17 cellular contexts compared by ENCODE assay signal in genomic region chr11:27392278-27392677, GRCh38. TPM values are rescaled to one million over a fixed set of nuclear protein-coding genes. Genes with fewer than 3 reads are reported as not detected.
DNase-seq lines count a peak whose midpoint lies in the region; ATAC-seq, FAIRE-seq and TF ChIP-seq lines count a peak whose summit lies in the region.
"Had no signal": no experiment of that assay in that cellular context is flagged by ENCODE, and none has a peak within 500 bp of the region (broad histone marks: within the 10 kb centered on the region; RNA-seq: fewer than 3 reads in every experiment).

No MANE protein-coding gene starts in this region.

- TF ChIP-seq RAD21 in K562 (CRISPR knock-in tag; conservative IDR thresholded peaks at IDR 0.05 in 1 of 2, IDR thresholded peaks at IDR 0.05 in 1 of 2), result no peak
- no peak for TF ChIP-seq RAD21 in liver (IDR thresholded peaks at IDR 0.05)

- no peak for TF ChIP-seq POLR2A in K562 (conservative IDR thresholded peaks at IDR 0.05)
- no peak for TF ChIP-seq POLR2A in sigmoid colon (IDR thresholded peaks at IDR 0.05)

- POLR2A ChIA-PET in K562 (lab: Yijun Ruan, JAX), result interaction anchor here (1.6 kb wide), 1 partner anchor 28 kb away, joined by 4 read pairs; no protein-coding TSS in a partner anchor

- no peaks in the 10 kb centered on the region for H3K9me3 Mint-ChIP-seq in natural killer cell

- intact Hi-C loops in K562 (cut with micrococcal nuclease), result loop anchor here (2.0 kb wide), 2 partner anchors 29 to 81 kb away; partner anchors contain the start of gene LGR4
- intact Hi-C loops in natural killer cell (cut with micrococcal nuclease), result no loop called here
- intact Hi-C loops in sigmoid colon (cut with DNase I), result no loop called here

- no peak overlapping the region for H3K4me2 ChIP-seq in K562 (ENCODE audit: insufficient read depth, low read length)
- H3K4me2 ChIP-seq in smooth muscle cell, result peak overlapping the region; percentile 27

- ATAC-seq in K562 (no peak), natural killer cell (no peak)

- no peak overlapping the region for H3K4me3 Mint-ChIP-seq in natural killer cell
- H3K4me3 Mint-ChIP-seq: B cell had no signal

- no peaks in the 10 kb centered on the region for H3K36me3 Mint-ChIP-seq in natural killer cell

- BruUV-seq in K562 (replicated peaks; lab: Mats Ljungman, UMichigan), result no TSS peak

- in situ Hi-C loops in K562 (cut with MboI), result no loop called here

- no peaks in the 10 kb centered on the region for H4K20me1 ChIP-seq in K562 (replicated peaks; ENCODE audit: control insufficient read depth, insufficient read depth, low read length)
- H4K20me1 ChIP-seq in smooth muscle cell (ENCODE audit: low read depth), result peaks cover 6% of the 10 kb centered on the region

- H3K4me1 ChIP-seq in HUES64 (ENCODE audit: insufficient read depth, low read length), result peaks cover 93% of the 10 kb centered on the region
- peaks cover 5 to 51% of the 10 kb centered on the region in 2 experiments for H3K4me1 ChIP-seq in K562 (replicated peaks in 1 of 2; ENCODE audit: control insufficient read depth in 2 of 2, insufficient read depth in 2 of 2, low read length in 2 of 2)
- H3K4me1 ChIP-seq in liver (ENCODE audit: control insufficient read depth in 4 of 4, insufficient read depth in 4 of 4, low read length in 3 of 4), result peaks cover 6 to 48% (median 42%) of the 10 kb centered on the region in 4 donors
- peaks cover 99% of the 10 kb centered on the region for H3K4me1 ChIP-seq in smooth muscle cell (ENCODE audit: low read depth)
- H3K4me1 ChIP-seq in sigmoid colon, result peaks cover 0 to 56% (median 35%) of the 10 kb centered on the region in 4 donors

- CTCF ChIA-PET in K562 (lab: Yijun Ruan, JAX; ENCODE audit: low intra/inter-chr PET ratio), result no interaction called here

- no peak overlapping the region for H2AFZ ChIP-seq in K562 (ENCODE audit: low read depth, low read length)
- no peak overlapping the region for H2AFZ ChIP-seq in smooth muscle cell (ENCODE audit: low read depth)

- H3K4me3 ChIP-seq in HUES64 (ENCODE audit: low read length), result no peak overlapping the region
- H3K4me3 ChIP-seq in K562, result no peak overlapping the region
- no peak overlapping the region for H3K4me3 ChIP-seq in liver (ENCODE audit: low read depth in 1 of 3, low read length in 3 of 3)
- H3K4me3 ChIP-seq in smooth muscle cell, result no peak overlapping the region
- H3K4me3 ChIP-seq in sigmoid colon, result no peak overlapping the region
- H3K4me3 ChIP-seq: MG63 had no signal

- H3K27me3 ChIP-seq in HUES64 (ENCODE audit: insufficient read depth, low read length), result no peaks in the 10 kb centered on the region
- no peaks in the 10 kb centered on the region for H3K27me3 ChIP-seq in K562 (ENCODE audit: control insufficient read depth in 2 of 2, insufficient read depth in 2 of 2, low read length in 2 of 2)
- H3K27me3 ChIP-seq in liver (ENCODE audit: control insufficient read depth in 4 of 4, insufficient read depth in 4 of 4, low read length in 3 of 4), result no peaks in the 10 kb centered on the region
- H3K27me3 ChIP-seq in smooth muscle cell (ENCODE audit: low read depth), result no peaks in the 10 kb centered on the region
- H3K27me3 ChIP-seq in sigmoid colon, result no peaks in the 10 kb centered on the region
- H3K27me3 ChIP-seq: MG63 had no signal

- H3K4me1 Mint-ChIP-seq in natural killer cell, result no peaks in the 10 kb centered on the region
- H3K4me1 Mint-ChIP-seq: B cell had no signal

- no peak overlapping the region for H3K9ac ChIP-seq in HUES64 (ENCODE audit: low read depth, low read length)
- no peak overlapping the region for H3K9ac ChIP-seq in K562 (ENCODE audit: insufficient read depth in 1 of 2, low read depth in 2 of 2, low read length in 2 of 2)
- H3K9ac ChIP-seq in liver (ENCODE audit: low read depth in 1 of 2, low read length in 2 of 2), result peak overlapping the region in 1 of 2 donors; percentile 69
- no peak overlapping the region for H3K9ac ChIP-seq in smooth muscle cell (ENCODE audit: low read depth)

- H3F3A ChIP-seq in smooth muscle cell (ENCODE audit: low read depth), result peaks cover 35% of the 10 kb centered on the region

- H3K27ac Mint-ChIP-seq in natural killer cell, result no peak overlapping the region
- H3K27ac Mint-ChIP-seq: B cell had no signal

- no peak for DNase-seq in K562 (ENCODE audit: extremely low read depth in 1 of 4, low spot score in 3 of 4)
- no peak for DNase-seq in smooth muscle cell (lab: John Stamatoyannopoulos, UW; ENCODE audit: unreplicated experiment)
- DNase-seq in NCI-H2029 treated with DMSO at 0.1 percent for 48 hours (lab: John Stamatoyannopoulos, UW), result no peak
- DNase-seq in natural killer cell, result no peak
- DNase-seq in sigmoid colon, result no peak
- DNase-seq: activated CD8-positive, alpha-beta memory T cell treated with anti-CD3 and anti-CD28 coated beads, Interleukin-2, amount 50 U/mL, for 4 hours; activated naive CD4-positive, alpha-beta T cell treated with Interleukin-2 at 50 U/mL for 16 hours; MG63; midbrain; NCI-H187; NCI-H510A; occipital lobe; stimulated activated CD4-positive, alpha-beta T cell treated with anti-CD3 and anti-CD28 coated beads, Interleukin-2, amount 100 ng/mL, for 48 hours; T-helper 9 cell had no signal

- TF ChIP-seq EP300 in K562 (IDR thresholded peaks at IDR 0.05; ENCODE audit: low read length), result no peak
- TF ChIP-seq EP300 in sigmoid colon (IDR thresholded peaks at IDR 0.05), result no peak

- peaks cover 17% of the 10 kb centered on the region; the same call in 1 of the 2 replicates for H3K36me3 ChIP-seq in HUES64 (ENCODE audit: insufficient read depth, low read length)
- H3K36me3 ChIP-seq in K562 (ENCODE audit: control insufficient read depth, insufficient read depth, low read length), result no peaks in the 10 kb centered on the region
- H3K36me3 ChIP-seq in liver (ENCODE audit: control insufficient read depth in 4 of 4, insufficient read depth in 3 of 4, low read depth in 1 of 4, low read length in 3 of 4), result no peaks in the 10 kb centered on the region
- H3K36me3 ChIP-seq in smooth muscle cell (ENCODE audit: low read depth), result no peaks in the 10 kb centered on the region
- no peaks in the 10 kb centered on the region for H3K36me3 ChIP-seq in sigmoid colon
- H3K36me3 ChIP-seq: MG63 had no signal

- H3K27ac ChIP-seq in HUES64 (ENCODE audit: low read depth, low read length) (peak overlapping the region; percentile 61; the same call in 1 of the 2 replicates), K562 (ENCODE audit: extremely low read depth, low read depth, low read length) (peak overlapping the region; percentile 8; the same call in 1 of the 3 replicates), liver (ENCODE audit: low read depth in 1 of 2, low read length in 2 of 2) (peak overlapping the region; percentile 72 to 86), smooth muscle cell (ENCODE audit: low read depth) (peak overlapping the region; percentile 88), sigmoid colon (peak overlapping the region in 1 of 4 donors; percentile 43)

- H3K27me3 Mint-ChIP-seq in natural killer cell (ENCODE audit: low read depth in 2 of 2), result peaks cover 5 to 24% of the 10 kb centered on the region in 2 donors
- H3K27me3 Mint-ChIP-seq: B cell had no signal

- no peak for TF ChIP-seq CTCF in K562 (IDR thresholded peaks at IDR 0.05 in 2 of 3, conservative IDR thresholded peaks at IDR 0.05 in 1 of 3; ENCODE audit: insufficient read depth in 2 of 3, low read depth in 1 of 3, low read length in 3 of 3)
- no peak for TF ChIP-seq CTCF in liver (IDR thresholded peaks at IDR 0.05; ENCODE audit: low read depth, low read length, missing input control)
- no peak for TF ChIP-seq CTCF in smooth muscle cell (IDR thresholded peaks at IDR 0.05; ENCODE audit: borderline replicate concordance, insufficient read depth, poor library complexity, severe bottlenecking)
- TF ChIP-seq CTCF in natural killer cell (IDR thresholded peaks at IDR 0.05), result no peak
- TF ChIP-seq CTCF in sigmoid colon (IDR thresholded peaks at IDR 0.05), result no peak

- no peak for FAIRE-seq in K562 (lab: Jason Lieb, UNC)

- WGBS in HUES64, result 83% methylated on average over 2 of the region's 4 CpGs
- 8% methylated on average over 2 of the region's 4 CpGs for WGBS in K562 (ENCODE audit: insufficient coverage, low coverage, missing lambda C conversion rate)
- WGBS in liver, result 33% methylated on average over 4 of the region's 4 CpGs
- 57% methylated on average over 4 of the region's 4 CpGs for WGBS in smooth muscle cell (ENCODE audit: low lambda C conversion rate)
- 64 to 74% methylated on average over 4 of the region's 4 CpGs for WGBS in sigmoid colon, 2 donors

- H3K9me3 ChIP-seq in HUES64 (ENCODE audit: insufficient read depth, low read depth, low read length) (no peaks in the 10 kb centered on the region), K562 (replicated peaks; ENCODE audit: control insufficient read depth, insufficient read depth, low read depth, low read length) (no peaks in the 10 kb centered on the region), liver (ENCODE audit: control insufficient read depth in 4 of 4, low read length in 3 of 4) (no peaks in the 10 kb centered on the region), smooth muscle cell (replicated peaks; ENCODE audit: low read depth) (no peaks in the 10 kb centered on the region), sigmoid colon (no peaks in the 10 kb centered on the region)
- H3K9me3 ChIP-seq: MG63 had no signal

- no peaks in the 10 kb centered on the region for H3K9me1 ChIP-seq in K562 (ENCODE audit: control insufficient read depth, insufficient read depth, low read length)

- no peaks in the 10 kb centered on the region for H3K79me2 ChIP-seq in K562 (ENCODE audit: control insufficient read depth, insufficient read depth, low read length)
- peaks cover 2% of the 10 kb centered on the region for H3K79me2 ChIP-seq in smooth muscle cell (ENCODE audit: low read depth)

RNA-seq across cellular contexts. Expression of gene CCDC34, which starts 29.3 kb away (rescaled TPM):
- 21.0 TPM for polyA plus RNA-seq in HUES64 (2013, experiment 1 of 2)
- polyA plus RNA-seq in HUES64 (2013, experiment 2 of 2), result 20.9 TPM
- 2.5 and 6.3 TPM in 2 replicates for total RNA-seq in K562 (2011; cell fraction: chromatin; rRNA removed; ENCODE audit: low replicate concordance)
- 2.5 and 2.7 TPM in 2 replicates for total RNA-seq in K562 (2011; cell fraction: nucleolus; rRNA removed)
- 3.3 and 7.7 TPM in 2 replicates for total RNA-seq in K562 (2011; cell fraction: nucleoplasm; rRNA removed)
- total RNA-seq in K562 (2014; rRNA removed), result 13.8 and 16.5 TPM in 2 replicates
- total RNA-seq in K562 (2014; rRNA removed; fragmentation: Illumina TruSeq; extraction: Trizol), result 22.4 and 24.7 TPM in 2 replicates
- 32.6 and 34.7 TPM in 2 replicates for total RNA-seq in K562 (2015; rRNA removed; fragmentation: Illumina TruSeq; extraction: Trizol)
- total RNA-seq in K562 (2021), result 14.8 and 15.7 TPM in 2 replicates
- 8.1 and 11.9 TPM in 2 replicates for polyA plus RNA-seq in K562 (2011; rRNA removed)
- 5.8 and 7.1 TPM in 2 replicates for polyA plus RNA-seq in K562 (2011; cell fraction: cytosol; rRNA removed)
- polyA plus RNA-seq in K562 (2011; cell fraction: nucleus; rRNA removed), result 5.1 and 5.8 TPM in 2 replicates
- polyA plus RNA-seq in K562 (2012), result 16.1 and 24.0 TPM in 2 replicates
- 30.9 and 42.0 TPM in 2 replicates for polyA plus RNA-seq in K562 (2014; fragmentation: Illumina TruSeq; extraction: Trizol)
- polyA plus RNA-seq in K562 (2014; fragmentation: Nextera tagmentation; extraction: Ambion mirVana), result 1 to 10 TPM; 6.2 to 6.6 TPM
- polyA plus RNA-seq in K562 (2014; rRNA removed), result 15.6 and 19.0 TPM in 2 replicates
- polyA minus RNA-seq in K562 (2011; rRNA and poly(A)+ RNA removed), result 5.4 and 7.6 TPM in 2 replicates
- 3.1 and 4.3 TPM in 2 replicates for polyA minus RNA-seq in K562 (2011; cell fraction: cytosol; rRNA and poly(A)+ RNA removed)
- polyA minus RNA-seq in K562 (2011; cell fraction: nucleus; rRNA and poly(A)+ RNA removed), result 4.7 and 5.2 TPM in 2 replicates
- total RNA-seq in liver, result 10 to 100 TPM in 1 of 2 donors, 1 to 10 TPM in 1; 1.8 to 10.5 TPM
- 1 to 10 TPM; 1.1 to 1.3 TPM for polyA plus RNA-seq in liver
- 8.0 and 9.3 TPM in 2 replicates for total RNA-seq in smooth muscle cell
- polyA plus RNA-seq in smooth muscle cell, result 6.7 and 8.2 TPM in 2 replicates
- 1 to 10 TPM in 2 of 3 donors, under 1 TPM in 1; 0.99 to 3.0 (median 1.2) TPM for total RNA-seq in natural killer cell
- total RNA-seq in sigmoid colon, result 1 to 10 TPM; 2.0 to 4.3 (median 3.1) TPM
- polyA plus RNA-seq in sigmoid colon, result 10 to 100 TPM in 1 of 3 donors, 1 to 10 TPM in 2; 6.6 to 10.4 (median 9.2) TPM
